1 cellular context compared by ENCODE assay signal in the genomic region with DNA sequence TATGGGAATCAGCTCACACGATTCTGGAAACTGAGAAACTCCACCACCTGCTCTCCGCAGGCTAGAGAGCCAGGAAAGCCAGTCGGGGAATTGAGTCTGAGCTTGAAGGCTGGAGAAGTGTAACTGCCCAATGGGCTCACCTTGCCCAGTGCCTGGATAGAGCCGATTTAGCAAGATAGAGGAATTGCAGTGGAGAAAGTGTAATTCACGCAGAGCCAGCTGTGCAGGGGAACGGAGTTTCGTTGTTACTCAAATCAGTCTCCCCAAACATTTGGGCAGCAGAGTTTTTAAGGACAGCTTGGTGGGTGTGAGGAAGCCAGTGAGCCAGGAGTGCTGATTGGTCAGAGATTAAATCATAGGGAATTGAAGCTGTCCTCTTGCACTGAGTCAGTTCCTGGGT.
TF ChIP-seq lines count a peak whose summit lies in the region.

No MANE protein-coding gene starts in this region.

TF ChIP-seq in K562, 482 proteins besides CTCF, POLR2A, EP300 and RAD21:
- no peak for TF ChIP-seq ZNF75A (CRISPR knock-in tag; IDR thresholded peaks at IDR 0.05)
- TF ChIP-seq MXI1 (IDR thresholded peaks at IDR 0.05; ENCODE audit: low read depth, low read length): no peak
- TF ChIP-seq NFYB (IDR thresholded peaks at IDR 0.05; ENCODE audit: extremely low read depth, insufficient read length): peak; percentile 38
- TF ChIP-seq, protein P1, sequence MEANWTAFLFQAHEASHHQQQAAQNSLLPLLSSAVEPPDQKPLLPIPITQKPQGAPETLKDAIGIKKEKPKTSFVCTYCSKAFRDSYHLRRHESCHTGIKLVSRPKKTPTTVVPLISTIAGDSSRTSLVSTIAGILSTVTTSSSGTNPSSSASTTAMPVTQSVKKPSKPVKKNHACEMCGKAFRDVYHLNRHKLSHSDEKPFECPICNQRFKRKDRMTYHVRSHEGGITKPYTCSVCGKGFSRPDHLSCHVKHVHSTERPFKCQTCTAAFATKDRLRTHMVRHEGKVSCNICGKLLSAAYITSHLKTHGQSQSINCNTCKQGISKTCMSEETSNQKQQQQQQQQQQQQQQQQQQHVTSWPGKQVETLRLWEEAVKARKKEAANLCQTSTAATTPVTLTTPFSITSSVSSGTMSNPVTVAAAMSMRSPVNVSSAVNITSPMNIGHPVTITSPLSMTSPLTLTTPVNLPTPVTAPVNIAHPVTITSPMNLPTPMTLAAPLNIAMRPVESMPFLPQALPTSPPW (CRISPR knock-in tag; IDR thresholded peaks at IDR 0.05): 0 out of 2 replicates have a peak, but pooled peaks have one; percentile 8
- TF ChIP-seq RNF2 (IDR thresholded peaks at IDR 0.05): peak; percentile 65; the same call in 1 of the 2 replicates
- peak; percentile 53 for TF ChIP-seq CBX8 (IDR thresholded peaks at IDR 0.05; ENCODE audit: borderline replicate concordance, extremely low read depth, low read depth, low read length, poor library complexity, severe bottlenecking)
- no peak for TF ChIP-seq HNRNPL (IDR thresholded peaks at IDR 0.05; ENCODE audit: low read depth, low read length)
- TF ChIP-seq ZFP36 (IDR thresholded peaks at IDR 0.05; ENCODE audit: low read depth, low read length, partially characterized antibody): peak; percentile 32
